In genomic region chr6:150453357-150453756, GRCh38 we compare ENCODE assay signal across 35 cellular contexts.
"Had no signal": no experiment of that assay in that cellular context is flagged by ENCODE, and none has a peak within 500 bp of the region (broad histone marks: within the 10 kb centered on the region; RNA-seq: fewer than 3 reads in every experiment).

No MANE protein-coding gene starts in this region.

- ATAC-seq: effector memory CD8-positive, alpha-beta T cell; naive thymus-derived CD4-positive, alpha-beta T cell; stimulated activated memory B cell treated with anti-CD40 and anti-IgM and Interleukin-4, amounts not matched to agents 10 μg/mL and 1 μg/mL and 100 μg/mL, for 72 hours; stimulated activated naive CD8-positive, alpha-beta T cell treated with anti-CD3 and anti-CD28 coated beads, Interleukin-15, amount 100 ng/mL, for 72 hours had no signal

- H3K27me3 ChIP-seq: ascending aorta, brain microvascular endothelial cell, gastrocnemius medialis, left lung, neural progenitor cell had no signal

- H3K4me3 Mint-ChIP-seq: activated CD4-positive, alpha-beta memory T cell treated with anti-CD3 and anti-CD28 coated beads, Interleukin-2, amount 10 ng/mL, durations not matched to agents 7 days and 5 days; activated CD4-positive, alpha-beta T cell treated with anti-CD3 and anti-CD28 coated beads, Interleukin-2, amount 10 ng/mL, durations not matched to agents 24 days and 14 days; activated naive CD4-positive, alpha-beta T cell treated with anti-CD3 and anti-CD28 coated beads, Interleukin-2, amount 10 ng/mL, durations not matched to agents 7 days and 5 days; activated naive CD8-positive, alpha-beta T cell treated with anti-CD3 and anti-CD28 coated beads, Interleukin-2, amount 10 ng/mL, durations not matched to agents 7 days and 5 days; activated T-cell treated with anti-CD3 and anti-CD28 coated beads, Interleukin-2, amount 50 U/mL, for 24 hours; effector memory CD8-positive, alpha-beta T cell; immature natural killer cell; memory B cell; naive thymus-derived CD4-positive, alpha-beta T cell; stimulated activated memory B cell treated with anti-CD40 and anti-IgM and Interleukin-4, amounts not matched to agents 10 μg/mL and 1 μg/mL and 100 μg/mL, for 72 hours; stimulated activated naive CD8-positive, alpha-beta T cell treated with anti-CD3 and anti-CD28 coated beads, Interleukin-15, amount 100 ng/mL, for 72 hours; T-helper 1 cell treated with Interleukin-12 subunit alpha and Interleukin-12 subunit beta and Interleukin-4 antibody, amounts not matched to agents 30 μg/mL and 1 μg/mL, for 36 hours had no signal

- H3K9me3 Mint-ChIP-seq: activated CD4-positive, alpha-beta memory T cell treated with anti-CD3 and anti-CD28 coated beads, Interleukin-2, amount 10 ng/mL, durations not matched to agents 7 days and 5 days; activated CD4-positive, alpha-beta T cell treated with anti-CD3 and anti-CD28 coated beads, Interleukin-2, amount 10 ng/mL, durations not matched to agents 24 days and 14 days; activated naive CD4-positive, alpha-beta T cell treated with anti-CD3 and anti-CD28 coated beads, Interleukin-2, amount 10 ng/mL, durations not matched to agents 7 days and 5 days; activated naive CD8-positive, alpha-beta T cell treated with anti-CD3 and anti-CD28 coated beads, Interleukin-2, amount 10 ng/mL, durations not matched to agents 7 days and 5 days; activated T-cell treated with anti-CD3 and anti-CD28 coated beads, Interleukin-2, amount 50 U/mL, for 24 hours; effector memory CD8-positive, alpha-beta T cell; immature natural killer cell; memory B cell; neural progenitor cell; stimulated activated memory B cell treated with anti-CD40 and anti-IgM and Interleukin-4, amounts not matched to agents 10 μg/mL and 1 μg/mL and 100 μg/mL, for 72 hours; stimulated activated naive CD8-positive, alpha-beta T cell treated with anti-CD3 and anti-CD28 coated beads, Interleukin-15, amount 100 ng/mL, for 72 hours; T-helper 1 cell treated with Interleukin-12 subunit alpha and Interleukin-12 subunit beta and Interleukin-4 antibody, amounts not matched to agents 30 μg/mL and 1 μg/mL, for 36 hours had no signal

- H3K4me1 Mint-ChIP-seq: activated CD4-positive, alpha-beta memory T cell treated with anti-CD3 and anti-CD28 coated beads, Interleukin-2, amount 10 ng/mL, durations not matched to agents 7 days and 5 days; activated CD4-positive, alpha-beta T cell treated with anti-CD3 and anti-CD28 coated beads, Interleukin-2, amount 10 ng/mL, durations not matched to agents 24 days and 14 days; activated naive CD4-positive, alpha-beta T cell treated with anti-CD3 and anti-CD28 coated beads, Interleukin-2, amount 10 ng/mL, durations not matched to agents 7 days and 5 days; activated naive CD8-positive, alpha-beta T cell treated with anti-CD3 and anti-CD28 coated beads, Interleukin-2, amount 10 ng/mL, durations not matched to agents 7 days and 5 days; immature natural killer cell; naive thymus-derived CD4-positive, alpha-beta T cell; stimulated activated naive CD8-positive, alpha-beta T cell treated with anti-CD3 and anti-CD28 coated beads, Interleukin-15, amount 100 ng/mL, for 72 hours had no signal

- H3K4me3 ChIP-seq: ascending aorta, gastrocnemius medialis, left lung, neural progenitor cell had no signal

- H3K4me1 ChIP-seq: ascending aorta, gastrocnemius medialis, left lung had no signal

- DNase-seq: activated CD4-positive, alpha-beta memory T cell treated with anti-CD3 and anti-CD28 coated beads, Interleukin-2, amount 10 ng/mL, durations not matched to agents 7 days and 5 days; activated CD4-positive, alpha-beta T cell treated with anti-CD3 and anti-CD28 coated beads, Interleukin-2, amount 10 ng/mL, durations not matched to agents 24 days and 14 days; activated CD4-positive, CD25-positive, alpha-beta regulatory T cell treated with anti-CD3 and anti-CD28 coated beads, Interleukin-2, amount 50 U/mL, for 72 hours; activated CD8-positive, alpha-beta memory T cell treated with anti-CD3 and anti-CD28 coated beads, Interleukin-2, amount 50 U/mL, for 48 hours; activated gamma-delta T cell; activated naive CD4-positive, alpha-beta T cell treated with anti-CD3 and anti-CD28 coated beads, Interleukin-2, amount 10 ng/mL, durations not matched to agents 7 days and 5 days; activated naive CD8-positive, alpha-beta T cell treated with anti-CD3 and anti-CD28 coated beads, Interleukin-2, amount 10 ng/mL, durations not matched to agents 7 days and 5 days; activated T-cell treated with anti-CD3 and anti-CD28 coated beads, Interleukin-2, amount 50 U/mL, for 24 hours; brain microvascular endothelial cell; caudate nucleus; cortex of kidney; effector memory CD8-positive, alpha-beta T cell; erythroblast; gastrocnemius medialis; hypothalamus; immature natural killer cell; midbrain; naive thymus-derived CD4-positive, alpha-beta T cell; occipital lobe; posterior cingulate gyrus; small intestine; stimulated activated CD4-positive, alpha-beta T cell treated with anti-CD3 and anti-CD28 coated beads, Interleukin-1b, Interleukin-23, amount 100 ng/mL, for 48 hours; stimulated activated CD4-positive, alpha-beta T cell treated with anti-CD3 and anti-CD28 coated beads, Interleukin-4, amount 100 ng/mL, for 4 hours; stimulated activated CD8-positive, alpha-beta memory T cell treated with anti-CD3 and anti-CD28 coated beads, Interleukin-4, amount 100 ng/mL, for 48 hours; stimulated activated naive CD8-positive, alpha-beta T cell treated with anti-CD3 and anti-CD28 coated beads, Interleukin-15, amount 100 ng/mL, for 72 hours; substantia nigra; SW 1271; T-helper 9 cell; WERI-Rb-1 had no signal

- FAIRE-seq: small intestine had no signal

- H2AFZ ChIP-seq: neural progenitor cell had no signal

- H3K36me3 ChIP-seq: ascending aorta, brain microvascular endothelial cell, gastrocnemius medialis, left lung, neural progenitor cell, WERI-Rb-1 had no signal

- H3K36me3 Mint-ChIP-seq: activated naive CD4-positive, alpha-beta T cell treated with anti-CD3 and anti-CD28 coated beads, Interleukin-2, amount 10 ng/mL, durations not matched to agents 7 days and 5 days; activated naive CD8-positive, alpha-beta T cell treated with anti-CD3 and anti-CD28 coated beads, Interleukin-2, amount 10 ng/mL, durations not matched to agents 7 days and 5 days; immature natural killer cell; memory B cell; naive thymus-derived CD4-positive, alpha-beta T cell; neural progenitor cell; stimulated activated memory B cell treated with anti-CD40 and anti-IgM and Interleukin-4, amounts not matched to agents 10 μg/mL and 1 μg/mL and 100 μg/mL, for 72 hours had no signal

- H3K27ac ChIP-seq: ascending aorta, brain microvascular endothelial cell, neural progenitor cell, WERI-Rb-1 had no signal

- H3K9ac ChIP-seq: neural progenitor cell had no signal

- H3K27me3 Mint-ChIP-seq: activated CD4-positive, alpha-beta T cell treated with anti-CD3 and anti-CD28 coated beads, Interleukin-2, amount 10 ng/mL, durations not matched to agents 24 days and 14 days; memory B cell; stimulated activated memory B cell treated with anti-CD40 and anti-IgM and Interleukin-4, amounts not matched to agents 10 μg/mL and 1 μg/mL and 100 μg/mL, for 72 hours had no signal

- H3K9me3 ChIP-seq: ascending aorta, gastrocnemius medialis, left lung had no signal

- H3K27ac Mint-ChIP-seq: activated CD4-positive, alpha-beta memory T cell treated with anti-CD3 and anti-CD28 coated beads, Interleukin-2, amount 10 ng/mL, durations not matched to agents 7 days and 5 days; activated CD4-positive, alpha-beta T cell treated with anti-CD3 and anti-CD28 coated beads, Interleukin-2, amount 10 ng/mL, durations not matched to agents 24 days and 14 days; activated naive CD4-positive, alpha-beta T cell treated with anti-CD3 and anti-CD28 coated beads, Interleukin-2, amount 10 ng/mL, durations not matched to agents 7 days and 5 days; activated naive CD8-positive, alpha-beta T cell treated with anti-CD3 and anti-CD28 coated beads, Interleukin-2, amount 10 ng/mL, durations not matched to agents 7 days and 5 days; activated T-cell treated with anti-CD3 and anti-CD28 coated beads, Interleukin-2, amount 50 U/mL, for 24 hours; effector memory CD8-positive, alpha-beta T cell; immature natural killer cell; memory B cell; naive thymus-derived CD4-positive, alpha-beta T cell; stimulated activated memory B cell treated with anti-CD40 and anti-IgM and Interleukin-4, amounts not matched to agents 10 μg/mL and 1 μg/mL and 100 μg/mL, for 72 hours; T-helper 1 cell treated with Interleukin-12 subunit alpha and Interleukin-12 subunit beta and Interleukin-4 antibody, amounts not matched to agents 30 μg/mL and 1 μg/mL, for 36 hours had no signal
